1 cellular context compared by ENCODE assay signal in the genomic region with DNA sequence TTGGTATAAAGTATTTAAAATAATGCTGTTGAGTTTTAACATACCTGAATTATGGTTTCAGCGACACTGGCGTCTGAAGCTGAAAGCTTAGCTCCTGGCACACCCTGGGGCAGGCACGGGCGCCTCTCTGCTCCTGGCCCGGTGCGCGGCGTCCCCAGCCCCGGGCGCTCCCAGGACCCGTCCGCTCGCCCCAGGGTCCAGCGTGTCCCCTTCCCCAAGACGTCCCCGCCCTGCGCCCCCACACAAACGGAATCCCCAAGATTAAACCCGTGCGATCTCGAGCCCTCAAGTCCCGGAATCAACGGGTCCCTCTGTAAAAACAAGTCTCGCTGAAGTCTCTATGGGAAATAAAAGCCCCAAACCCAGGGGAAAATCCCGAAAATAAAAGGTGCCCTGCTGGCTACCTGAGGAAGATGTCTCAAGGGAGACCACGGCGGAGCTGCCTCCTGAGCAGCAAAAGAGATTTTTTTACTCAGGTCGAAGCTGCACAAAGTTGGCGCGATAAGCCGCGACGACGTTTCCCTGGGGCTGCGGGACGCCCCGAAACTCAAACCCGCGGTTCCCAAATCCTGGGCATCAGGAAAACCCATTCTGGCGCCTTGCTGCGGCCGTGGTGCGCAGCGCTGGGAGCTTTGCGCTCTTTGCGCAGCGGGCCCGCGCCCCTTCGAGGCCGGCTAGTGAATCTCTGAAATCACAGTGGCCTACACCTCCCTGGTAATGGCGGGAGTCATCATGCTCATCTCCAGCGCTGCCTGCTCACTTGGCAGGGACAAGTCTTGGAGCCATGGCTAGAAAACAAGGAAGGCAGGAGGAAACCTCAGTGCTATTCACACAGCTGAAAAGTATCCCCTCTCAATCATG.
TF ChIP-seq lines count a peak whose summit lies in the region.

No MANE protein-coding gene starts in this region.

TF ChIP-seq in WTC11, 78 proteins besides CTCF, POLR2A, EP300 and RAD21 (continued from another document):
- TF ChIP-seq, protein P1, sequence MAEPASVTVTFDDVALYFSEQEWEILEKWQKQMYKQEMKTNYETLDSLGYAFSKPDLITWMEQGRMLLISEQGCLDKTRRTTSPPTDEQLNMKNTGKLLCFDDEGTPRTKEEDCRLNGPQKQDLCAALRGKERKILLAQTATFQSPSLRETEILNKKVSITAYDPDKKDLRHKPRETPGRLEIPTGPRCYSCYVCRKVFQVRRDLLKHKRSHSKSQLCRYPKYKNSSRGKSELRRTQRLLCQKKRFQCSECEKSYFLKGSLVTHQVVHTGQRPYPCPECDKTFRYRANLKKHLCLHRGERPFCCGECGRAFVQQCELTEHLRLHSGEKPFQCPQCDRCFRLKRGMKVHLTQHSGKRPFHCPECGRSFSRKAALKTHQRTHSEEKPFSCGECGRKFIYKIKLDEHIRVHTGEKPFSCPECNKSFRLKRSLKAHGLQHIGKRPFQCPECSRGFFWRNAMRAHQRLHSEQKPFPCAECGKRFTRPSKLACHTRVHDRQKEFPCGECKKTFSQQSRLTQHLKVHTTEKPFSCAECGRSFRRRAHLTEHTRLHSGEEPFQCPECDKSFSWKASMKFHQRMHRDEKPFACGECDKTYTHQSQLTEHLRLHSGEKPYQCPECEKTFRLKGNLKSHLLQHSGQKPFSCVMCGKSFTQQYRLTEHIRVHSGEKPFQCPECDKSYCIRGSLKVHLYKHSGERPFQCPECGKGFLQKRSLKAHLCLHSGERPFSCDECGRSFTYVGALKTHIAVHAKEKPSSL (CRISPR knock-in tag; conservative IDR thresholded peaks at IDR 0.05) = no peak
- TF ChIP-seq STAT6 (CRISPR knock-in tag; conservative IDR thresholded peaks at IDR 0.05; ENCODE audit: low read depth) = no peak
- TF ChIP-seq, protein P2, sequence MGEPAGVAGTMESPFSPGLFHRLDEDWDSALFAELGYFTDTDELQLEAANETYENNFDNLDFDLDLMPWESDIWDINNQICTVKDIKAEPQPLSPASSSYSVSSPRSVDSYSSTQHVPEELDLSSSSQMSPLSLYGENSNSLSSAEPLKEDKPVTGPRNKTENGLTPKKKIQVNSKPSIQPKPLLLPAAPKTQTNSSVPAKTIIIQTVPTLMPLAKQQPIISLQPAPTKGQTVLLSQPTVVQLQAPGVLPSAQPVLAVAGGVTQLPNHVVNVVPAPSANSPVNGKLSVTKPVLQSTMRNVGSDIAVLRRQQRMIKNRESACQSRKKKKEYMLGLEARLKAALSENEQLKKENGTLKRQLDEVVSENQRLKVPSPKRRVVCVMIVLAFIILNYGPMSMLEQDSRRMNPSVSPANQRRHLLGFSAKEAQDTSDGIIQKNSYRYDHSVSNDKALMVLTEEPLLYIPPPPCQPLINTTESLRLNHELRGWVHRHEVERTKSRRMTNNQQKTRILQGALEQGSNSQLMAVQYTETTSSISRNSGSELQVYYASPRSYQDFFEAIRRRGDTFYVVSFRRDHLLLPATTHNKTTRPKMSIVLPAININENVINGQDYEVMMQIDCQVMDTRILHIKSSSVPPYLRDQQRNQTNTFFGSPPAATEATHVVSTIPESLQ (CRISPR knock-in tag; IDR thresholded peaks at IDR 0.05) = no peak
- TF ChIP-seq RELA (CRISPR knock-in tag; IDR thresholded peaks at IDR 0.05; ENCODE audit: borderline replicate concordance) = no peak
- TF ChIP-seq SOX15 (CRISPR knock-in tag; IDR thresholded peaks at IDR 0.05) = no peak
- TF ChIP-seq CREB1 (CRISPR knock-in tag; IDR thresholded peaks at IDR 0.05) = no peak
- TF ChIP-seq E2F4 (CRISPR knock-in tag; IDR thresholded peaks at IDR 0.05; ENCODE audit: borderline replicate concordance, low read depth) = no peak
- no peak for TF ChIP-seq ZNF138 (CRISPR knock-in tag; conservative IDR thresholded peaks at IDR 0.05)
- TF ChIP-seq TEAD4 (CRISPR knock-in tag; IDR thresholded peaks at IDR 0.05) = no peak
- TF ChIP-seq, protein P3, sequence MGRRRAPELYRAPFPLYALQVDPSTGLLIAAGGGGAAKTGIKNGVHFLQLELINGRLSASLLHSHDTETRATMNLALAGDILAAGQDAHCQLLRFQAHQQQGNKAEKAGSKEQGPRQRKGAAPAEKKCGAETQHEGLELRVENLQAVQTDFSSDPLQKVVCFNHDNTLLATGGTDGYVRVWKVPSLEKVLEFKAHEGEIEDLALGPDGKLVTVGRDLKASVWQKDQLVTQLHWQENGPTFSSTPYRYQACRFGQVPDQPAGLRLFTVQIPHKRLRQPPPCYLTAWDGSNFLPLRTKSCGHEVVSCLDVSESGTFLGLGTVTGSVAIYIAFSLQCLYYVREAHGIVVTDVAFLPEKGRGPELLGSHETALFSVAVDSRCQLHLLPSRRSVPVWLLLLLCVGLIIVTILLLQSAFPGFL (CRISPR knock-in tag; IDR thresholded peaks at IDR 0.05; ENCODE audit: borderline replicate concordance) = no peak
- TF ChIP-seq USF1 (CRISPR knock-in tag; IDR thresholded peaks at IDR 0.05) = no peak
- peak; percentile 52 for TF ChIP-seq FOXP1 (CRISPR knock-in tag; IDR thresholded peaks at IDR 0.05; ENCODE audit: borderline replicate concordance)
- no peak for TF ChIP-seq SP1 (CRISPR knock-in tag; conservative IDR thresholded peaks at IDR 0.05)
- TF ChIP-seq, protein P4, sequence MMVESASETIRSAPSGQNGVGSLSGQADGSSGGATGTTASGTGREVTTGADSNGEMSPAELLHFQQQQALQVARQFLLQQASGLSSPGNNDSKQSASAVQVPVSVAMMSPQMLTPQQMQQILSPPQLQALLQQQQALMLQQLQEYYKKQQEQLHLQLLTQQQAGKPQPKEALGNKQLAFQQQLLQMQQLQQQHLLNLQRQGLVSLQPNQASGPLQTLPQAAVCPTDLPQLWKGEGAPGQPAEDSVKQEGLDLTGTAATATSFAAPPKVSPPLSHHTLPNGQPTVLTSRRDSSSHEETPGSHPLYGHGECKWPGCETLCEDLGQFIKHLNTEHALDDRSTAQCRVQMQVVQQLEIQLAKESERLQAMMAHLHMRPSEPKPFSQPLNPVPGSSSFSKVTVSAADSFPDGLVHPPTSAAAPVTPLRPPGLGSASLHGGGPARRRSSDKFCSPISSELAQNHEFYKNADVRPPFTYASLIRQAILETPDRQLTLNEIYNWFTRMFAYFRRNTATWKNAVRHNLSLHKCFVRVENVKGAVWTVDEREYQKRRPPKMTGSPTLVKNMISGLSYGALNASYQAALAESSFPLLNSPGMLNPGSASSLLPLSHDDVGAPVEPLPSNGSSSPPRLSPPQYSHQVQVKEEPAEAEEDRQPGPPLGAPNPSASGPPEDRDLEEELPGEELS (CRISPR knock-in tag; IDR thresholded peaks at IDR 0.05) = 0 out of 2 replicates have a peak, but pooled peaks have one; percentile 41
- TF ChIP-seq NR3C1 (CRISPR knock-in tag; conservative IDR thresholded peaks at IDR 0.05; ENCODE audit: low read depth) = no peak
- TF ChIP-seq RORB (CRISPR knock-in tag; IDR thresholded peaks at IDR 0.05) = no peak
- no peak for TF ChIP-seq ZNF416 (CRISPR knock-in tag; IDR thresholded peaks at IDR 0.05)
- no peak for TF ChIP-seq ZNF532 (CRISPR knock-in tag; IDR thresholded peaks at IDR 0.05; ENCODE audit: borderline replicate concordance)
- no peak for TF ChIP-seq TCF7 (CRISPR knock-in tag; IDR thresholded peaks at IDR 0.05; ENCODE audit: low read depth)
- TF ChIP-seq IRF2 (CRISPR knock-in tag; IDR thresholded peaks at IDR 0.05; ENCODE audit: borderline replicate concordance, low read depth) = no peak
TF ChIP-seq in WTC11: peak in this region for 5.
